In the genomic region with DNA sequence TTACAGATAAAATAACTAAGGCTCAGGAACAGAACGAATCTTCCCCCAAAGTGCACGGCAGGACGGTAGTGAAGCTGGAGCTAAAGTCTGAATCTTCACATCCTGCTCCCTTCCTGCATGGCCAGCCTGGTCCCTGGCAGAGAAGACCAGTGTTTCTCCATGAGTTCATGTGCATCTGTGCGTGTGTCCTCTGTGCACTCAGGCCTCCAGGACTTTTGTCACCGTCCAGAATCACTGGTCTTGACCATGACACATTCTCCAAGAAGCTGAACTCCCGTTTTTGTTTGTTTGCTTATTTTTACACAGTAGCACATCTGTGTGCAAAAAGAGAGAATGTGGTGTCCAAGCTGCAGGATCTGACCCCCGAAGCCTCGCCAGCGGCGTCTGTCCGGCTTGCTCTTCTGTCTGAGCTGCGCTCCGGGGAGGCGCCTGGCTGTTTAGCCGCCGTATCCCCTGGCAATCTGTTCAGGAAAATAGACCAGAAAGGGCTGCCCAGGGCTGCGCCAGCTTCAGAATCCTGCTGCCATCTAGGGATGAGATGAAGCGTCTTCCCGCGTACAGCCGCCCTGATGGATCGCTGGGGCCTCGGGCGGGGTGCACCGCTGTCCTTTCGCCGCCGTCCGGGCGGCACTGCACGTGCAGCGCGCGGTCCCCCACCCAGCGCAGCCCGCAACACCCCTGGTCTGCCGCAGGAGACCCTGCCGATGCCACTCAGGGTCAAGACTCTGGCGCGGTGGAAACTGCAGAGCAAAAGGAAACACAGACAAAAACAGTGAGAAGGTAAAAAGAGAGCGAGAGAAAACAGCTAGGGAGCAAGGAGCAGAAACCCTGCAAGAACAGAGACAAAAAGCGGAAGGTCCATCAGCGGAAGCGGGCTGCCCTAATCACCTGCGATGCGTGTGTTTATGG, we compare ENCODE assay signal across 9 cellular contexts.
DNase-seq lines count a peak whose midpoint lies in the region; ATAC-seq, FAIRE-seq and TF ChIP-seq lines count a peak whose summit lies in the region.
"Had no signal": no experiment of that assay in that cellular context is flagged by ENCODE, and none has a peak within 500 bp of the region (broad histone marks: within the 10 kb centered on the region; RNA-seq: fewer than 3 reads in every experiment).

No MANE protein-coding gene starts in this region.

- H3K36me3 Mint-ChIP-seq in activated CD8-positive, alpha-beta T cell treated with anti-CD3 and anti-CD28 coated beads, Interleukin-2, amount 10 ng/mL, durations not matched to agents 7 days and 5 days (ENCODE audit: low read depth), result no peaks in the 10 kb centered on the region

- FAIRE-seq in bronchial epithelial cell (lab: Jason Lieb, UNC), result no peak
- FAIRE-seq: K562 had no signal

- H3K27me3 ChIP-seq in bronchial epithelial cell (ENCODE audit: control insufficient read depth, insufficient read depth, low read length), result peaks cover 5% of the 10 kb centered on the region
- no peaks in the 10 kb centered on the region for H3K27me3 ChIP-seq in smooth muscle cell (ENCODE audit: low read depth)
- peaks cover 0 to 9% (median 5%) of the 10 kb centered on the region in 3 donors for H3K27me3 ChIP-seq in gastrocnemius medialis

- H3K9ac ChIP-seq in smooth muscle cell (ENCODE audit: low read depth), result no peak overlapping the region

- H3K9me3 ChIP-seq in smooth muscle cell (replicated peaks; ENCODE audit: low read depth) (no peaks in the 10 kb centered on the region), gastrocnemius medialis (no peaks in the 10 kb centered on the region)

- in situ Hi-C loops in gastrocnemius medialis (cut with MboI; ENCODE audit: low sequenced_read_pairs in 4 of 4), result no loop called here

- H3K27ac ChIP-seq in smooth muscle cell (ENCODE audit: low read depth) (no peak overlapping the region), gastrocnemius medialis (no peak overlapping the region)

- H3K36me3 ChIP-seq in bronchial epithelial cell (ENCODE audit: control insufficient read depth, insufficient read depth, low read length) (no peaks in the 10 kb centered on the region), smooth muscle cell (ENCODE audit: low read depth) (no peaks in the 10 kb centered on the region), gastrocnemius medialis (no peaks in the 10 kb centered on the region)

- no peak for ATAC-seq in gastrocnemius medialis
- ATAC-seq in activated CD8-positive, alpha-beta T cell treated with anti-CD3 and anti-CD28 coated beads, Interleukin-2, amount 10 ng/mL, durations not matched to agents 7 days and 5 days, result no peak
- no peak for ATAC-seq in GM18505 (IDR thresholded peaks at IDR 0.05; ENCODE audit: unreplicated experiment)
- ATAC-seq: K562 had no signal

- POLR2A ChIA-PET in activated CD8-positive, alpha-beta T cell treated with anti-CD3 and anti-CD28 coated beads, Interleukin-2, amount 10 ng/mL, durations not matched to agents 7 days and 5 days (lab: Charles Lee), result interaction anchor here (0.6 kb wide), 1 partner anchor 15 kb away, joined by 3 read pairs; no protein-coding TSS in a partner anchor

- H3K27ac Mint-ChIP-seq in activated CD8-positive, alpha-beta T cell treated with anti-CD3 and anti-CD28 coated beads, Interleukin-2, amount 10 ng/mL, durations not matched to agents 7 days and 5 days, result no peak overlapping the region

- peak overlapping the region; percentile 92 for H3K4me2 ChIP-seq in smooth muscle cell

- H3K4me1 Mint-ChIP-seq in activated CD8-positive, alpha-beta T cell treated with anti-CD3 and anti-CD28 coated beads, Interleukin-2, amount 10 ng/mL, durations not matched to agents 7 days and 5 days (ENCODE audit: low read depth), result no peaks in the 10 kb centered on the region

- TF ChIP-seq CTCF in bronchial epithelial cell (IDR thresholded peaks at IDR 0.05; ENCODE audit: insufficient read depth, low read length, severe bottlenecking), result peak; percentile 68
- TF ChIP-seq CTCF in smooth muscle cell (IDR thresholded peaks at IDR 0.05; ENCODE audit: borderline replicate concordance, insufficient read depth, poor library complexity, severe bottlenecking), result peak; percentile 28
- no peak for TF ChIP-seq CTCF in gastrocnemius medialis (IDR thresholded peaks at IDR 0.05 in 4 of 5, conservative IDR thresholded peaks at IDR 0.05 in 1 of 5)

- peaks cover 11% of the 10 kb centered on the region for H3K27me3 Mint-ChIP-seq in activated CD8-positive, alpha-beta T cell treated with anti-CD3 and anti-CD28 coated beads, Interleukin-2, amount 10 ng/mL, durations not matched to agents 7 days and 5 days (ENCODE audit: low read depth)

- TF ChIP-seq POLR2A in gastrocnemius medialis (IDR thresholded peaks at IDR 0.05) (no peak), GM18505 (IDR thresholded peaks at IDR 0.05; ENCODE audit: borderline replicate concordance, extremely low read depth, insufficient read depth, insufficient read length) (no peak)

- 4% methylated on average over 45 of the region's 46 CpGs for WGBS in smooth muscle cell (ENCODE audit: low lambda C conversion rate)

- no peaks in the 10 kb centered on the region for H3K9me3 Mint-ChIP-seq in activated CD8-positive, alpha-beta T cell treated with anti-CD3 and anti-CD28 coated beads, Interleukin-2, amount 10 ng/mL, durations not matched to agents 7 days and 5 days (ENCODE audit: insufficient read depth)

- intact Hi-C loops in gastrocnemius medialis (cut with DNase I; ENCODE audit: low total_unique reads), result no loop called here

- DNase-seq in GM04503 (ENCODE audit: low read depth) (peak; percentile 8), NCI-H2227 treated with DMSO at 0.1 percent for 48 hours (lab: John Stamatoyannopoulos, UW) (peak; percentile 66), bronchial epithelial cell (ENCODE audit: low read depth) (peak; percentile 39), iPS-NIHi7 (ENCODE audit: extremely low spot score) (peak; percentile 78), smooth muscle cell (lab: John Stamatoyannopoulos, UW; ENCODE audit: unreplicated experiment) (peak; percentile 28), gastrocnemius medialis (no peak)
- DNase-seq in activated CD8-positive, alpha-beta T cell treated with anti-CD3 and anti-CD28 coated beads, Interleukin-2, amount 10 ng/mL, durations not matched to agents 7 days and 5 days, result no peak

- H3K79me2 ChIP-seq in smooth muscle cell (ENCODE audit: low read depth), result no peaks in the 10 kb centered on the region

- H2AFZ ChIP-seq in smooth muscle cell (ENCODE audit: low read depth), result peak overlapping the region; percentile 79

- no peak overlapping the region for H3K4me3 Mint-ChIP-seq in activated CD8-positive, alpha-beta T cell treated with anti-CD3 and anti-CD28 coated beads, Interleukin-2, amount 10 ng/mL, durations not matched to agents 7 days and 5 days

- peaks cover 10% of the 10 kb centered on the region for H3K4me1 ChIP-seq in smooth muscle cell (ENCODE audit: low read depth)
- no peaks in the 10 kb centered on the region for H3K4me1 ChIP-seq in gastrocnemius medialis

- CTCF ChIA-PET in activated CD8-positive, alpha-beta T cell treated with anti-CD3 and anti-CD28 coated beads, Interleukin-2, amount 10 ng/mL, durations not matched to agents 7 days and 5 days (lab: Charles Lee), result no interaction called here

- no peaks in the 10 kb centered on the region for H3F3A ChIP-seq in smooth muscle cell (ENCODE audit: low read depth)

- H3K4me3 ChIP-seq in bronchial epithelial cell (ENCODE audit: low read depth, low read length) (peak overlapping the region; percentile 33), smooth muscle cell (peak overlapping the region; percentile 53), gastrocnemius medialis (peak overlapping the region in 2 of 4 donors; percentile 21 to 22)
- H3K4me3 ChIP-seq: K562 had no signal

- H4K20me1 ChIP-seq in smooth muscle cell (ENCODE audit: low read depth), result no peaks in the 10 kb centered on the region

Comparison
In these comparisons a context has a peak if more than half of its experiments do, and no peak if none do; other contexts are left out.
1. DNase-seq: peak in GM04503 (single experiment), NCI-H2227 treated with DMSO at 0.1 percent for 48 hours (single experiment), bronchial epithelial cell (single experiment), iPS-NIHi7 (single experiment) and smooth muscle cell (single experiment); none in gastrocnemius medialis (0 of 2) and activated CD8-positive, alpha-beta T cell treated with anti-CD3 and anti-CD28 coated beads, Interleukin-2, amount 10 ng/mL, durations not matched to agents 7 days and 5 days (single experiment).
2. CTCF ChIP-seq: peak in bronchial epithelial cell (single experiment) and smooth muscle cell (single experiment); none in gastrocnemius medialis (0 of 5).